8 cellular contexts compared by ENCODE assay signal in the genomic region with DNA sequence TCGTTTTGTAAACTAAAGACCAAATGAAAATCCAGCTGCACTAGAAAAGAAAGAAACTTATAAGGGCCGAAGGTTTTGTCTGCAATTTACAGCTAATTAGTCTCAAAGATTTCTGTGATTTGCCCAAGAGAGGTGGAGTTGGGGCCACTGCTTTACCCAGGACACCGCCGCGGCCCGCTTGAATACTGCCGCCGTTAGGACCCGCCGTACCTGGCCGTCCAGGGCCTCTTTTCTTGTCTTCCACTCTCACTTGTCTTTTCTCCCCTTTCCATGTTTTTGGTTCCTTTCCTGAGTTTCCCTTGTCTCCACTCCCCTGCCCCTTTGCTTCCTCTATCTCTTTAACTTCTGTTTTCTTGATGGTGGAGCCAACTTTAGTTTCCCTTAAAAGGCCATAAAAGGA. TPM values are rescaled to one million over a fixed set of nuclear protein-coding genes. Genes with fewer than 3 reads are reported as not detected.
A peak's percentile ranks its signal among the peaks of the same experiment; 100 is the strongest.
DNase-seq lines count a peak whose midpoint lies in the region; ATAC-seq and TF ChIP-seq lines count a peak whose summit lies in the region.

No MANE protein-coding gene starts in this region.

- peak overlapping the region; percentile 99 for H3K27ac Mint-ChIP-seq in activated naive CD8-positive, alpha-beta T cell treated with anti-CD3 and anti-CD28 coated beads for 36 hours

- H3K36me3 Mint-ChIP-seq in activated naive CD8-positive, alpha-beta T cell treated with anti-CD3 and anti-CD28 coated beads for 36 hours = peaks cover 35% of the 10 kb centered on the region

- H3K9me3 Mint-ChIP-seq in activated naive CD8-positive, alpha-beta T cell treated with anti-CD3 and anti-CD28 coated beads for 36 hours = peaks cover 4% of the 10 kb centered on the region

- H3K4me3 ChIP-seq in GM06990 (replicated peaks; ENCODE audit: low read depth, low read length) = peak overlapping the region; percentile 88

- ATAC-seq in GM18867 (IDR thresholded peaks at IDR 0.05; ENCODE audit: unreplicated experiment) (no peak), HG03460 (IDR thresholded peaks at IDR 0.05; ENCODE audit: unreplicated experiment) (no peak)

- peak overlapping the region; percentile 88 for H3K4me3 Mint-ChIP-seq in activated naive CD8-positive, alpha-beta T cell treated with anti-CD3 and anti-CD28 coated beads for 36 hours

- no peaks in the 10 kb centered on the region for H3K27me3 ChIP-seq in GM06990 (replicated peaks; ENCODE audit: control insufficient read depth, insufficient read depth, low read length)

- TF ChIP-seq CTCF in GM06990 (IDR thresholded peaks at IDR 0.05; ENCODE audit: insufficient read depth, low read length, poor library complexity, severe bottlenecking) = no peak

- DNase-seq in GM06990 (ENCODE audit: extremely low read depth, insufficient read length) (no peak), M059J (ENCODE audit: low read depth) (peak; percentile 43), hepatic stellate cell (ENCODE audit: low spot score) (peak; percentile 25), retina (peak; percentile 62), dedifferentiated amniotic fluid mesenchymal stem cell (ENCODE audit: extremely low spot score) (no peak)
- DNase-seq in activated naive CD8-positive, alpha-beta T cell treated with anti-CD3 and anti-CD28 coated beads for 36 hours = peak; percentile 17

- H3K36me3 ChIP-seq in GM06990 (ENCODE audit: control insufficient read depth, insufficient read depth, low read length) = no peaks in the 10 kb centered on the region

- H3K27me3 Mint-ChIP-seq in activated naive CD8-positive, alpha-beta T cell treated with anti-CD3 and anti-CD28 coated beads for 36 hours = no peaks in the 10 kb centered on the region

- H3K4me1 Mint-ChIP-seq in activated naive CD8-positive, alpha-beta T cell treated with anti-CD3 and anti-CD28 coated beads for 36 hours = peaks cover 19% of the 10 kb centered on the region

RNA-seq across cellular contexts. Expression of a gene that starts 15.7 kb away (rescaled TPM):
- 62.9 and 66.2 TPM in 2 replicates for total RNA-seq in M059J (2014; rRNA removed; shearing (Covaris generic))
- 100 to 1,000 TPM; 139 to 156 TPM for total RNA-seq in activated naive CD8-positive, alpha-beta T cell treated with anti-CD3 and anti-CD28 coated beads for 36 hours

Comparison
In these comparisons a context has a peak if more than half of its experiments do, and no peak if none do; other contexts are left out.
1. DNase-seq: peak in M059J (single experiment), activated naive CD8-positive, alpha-beta T cell treated with anti-CD3 and anti-CD28 coated beads for 36 hours (single experiment), hepatic stellate cell (single experiment) and retina (single experiment); none in GM06990 (single experiment) and dedifferentiated amniotic fluid mesenchymal stem cell (single experiment).